1 cellular context compared by ENCODE assay signal in the genomic region with DNA sequence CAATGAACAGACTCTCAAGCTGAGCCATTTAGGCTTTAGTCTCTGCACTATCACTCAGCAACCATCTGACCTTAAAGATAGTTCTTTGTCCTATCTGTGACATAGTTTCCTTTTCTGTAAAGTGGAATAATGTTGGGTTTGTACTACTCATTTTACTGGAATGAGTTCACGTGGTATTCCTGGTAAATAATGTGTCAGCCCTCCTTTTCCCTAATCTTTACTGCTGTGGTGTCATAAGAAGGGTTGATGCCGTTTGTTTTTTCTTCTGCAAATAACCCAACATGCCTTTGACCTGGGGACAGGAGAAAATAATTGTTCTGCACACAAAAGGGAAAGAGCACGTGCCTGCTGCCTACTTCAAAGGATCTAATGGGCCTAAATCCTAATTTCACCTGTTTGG.
A peak's percentile ranks its signal among the peaks of the same experiment; 100 is the strongest.
TF ChIP-seq lines count a peak whose summit lies in the region.

No MANE protein-coding gene starts in this region.

TF ChIP-seq in endothelial cell of umbilical vein, 7 proteins besides CTCF, POLR2A, EP300 and RAD21:
- TF ChIP-seq POLR2AphosphoS5 (IDR thresholded peaks at IDR 0.05; ENCODE audit: insufficient read depth, low read depth, low read length) (no peak), MAX (IDR thresholded peaks at IDR 0.05; ENCODE audit: insufficient read depth, insufficient read length) (no peak), FOS (IDR thresholded peaks at IDR 0.05; ENCODE audit: borderline replicate concordance, insufficient read depth, low read length) (peak; percentile 5), JUN (IDR thresholded peaks at IDR 0.05; ENCODE audit: borderline replicate concordance, insufficient read depth, insufficient read length, low read depth) (no peak), EZH2 (IDR thresholded peaks at IDR 0.05; ENCODE audit: borderline replicate concordance, low read depth, low read length, severe bottlenecking) (no peak), MYC (IDR thresholded peaks at IDR 0.05; ENCODE audit: low read depth, low read length) (no peak), GATA2 (IDR thresholded peaks at IDR 0.05; ENCODE audit: insufficient read depth, insufficient read length, low read depth, low read length) (peak; percentile 53)
TF ChIP-seq in endothelial cell of umbilical vein: peak in this region for 2.
